Comparison of ENCODE assay signal across 31 cellular contexts in the genomic region with DNA sequence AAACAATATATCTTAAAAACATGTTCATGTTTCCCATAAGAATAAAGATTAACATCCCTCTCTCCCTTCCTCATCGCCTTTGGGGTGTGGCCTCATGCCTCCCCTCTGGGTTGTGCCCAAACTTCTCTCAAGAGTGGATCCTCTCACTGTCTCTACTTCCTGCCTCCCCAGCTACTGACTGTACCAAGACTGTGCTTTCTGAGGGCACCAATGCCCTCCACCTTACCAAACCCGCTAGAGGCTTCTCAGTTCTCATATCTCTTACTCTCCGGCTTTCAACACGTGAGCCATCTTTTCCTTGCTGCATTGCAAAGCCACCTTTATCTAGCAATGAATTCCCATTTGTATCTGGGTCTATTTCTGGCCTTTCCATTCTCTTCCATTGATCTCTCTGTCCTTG. TPM values are rescaled to one million over a fixed set of nuclear protein-coding genes. Genes with fewer than 3 reads are reported as not detected.
"Had no signal": no experiment of that assay in that cellular context is flagged by ENCODE, and none has a peak within 500 bp of the region (broad histone marks: within the 10 kb centered on the region; RNA-seq: fewer than 3 reads in every experiment).

No MANE protein-coding gene starts in this region.

- H3K27ac ChIP-seq: ascending aorta, breast epithelium, cardiac muscle cell, colonic mucosa, foreskin keratinocyte, gastrocnemius medialis, heart left ventricle had no signal

- DNase-seq: activated CD4-positive, alpha-beta T cell treated with anti-CD3 and anti-CD28 coated beads for 36 hours; activated CD4-positive, alpha-beta T cell treated with anti-CD3 and anti-CD28 coated beads, Interleukin-2, amount 10 ng/mL, durations not matched to agents 24 days and 14 days; activated CD4-positive, CD25-positive, alpha-beta regulatory T cell; activated CD4-positive, CD25-positive, alpha-beta regulatory T cell treated with anti-CD3 and anti-CD28 coated beads, Interleukin-2, amount 50 U/mL, for 72 hours; activated CD8-positive, alpha-beta memory T cell treated with anti-CD3 and anti-CD28 coated beads for 24 hours; activated CD8-positive, alpha-beta T cell treated with anti-CD3 and anti-CD28 coated beads for 36 hours; activated effector memory CD4-positive, alpha-beta T cell treated with Interleukin-2 at 50 U/mL for 16 hours; activated gamma-delta T cell treated with Interleukin-2 at 50 U/mL for 16 hours; activated naive CD4-positive, alpha-beta T cell treated with Interleukin-2 at 50 U/mL for 16 hours; activated naive CD8-positive, alpha-beta T cell treated with anti-CD3 and anti-CD28 coated beads, Interleukin-2, amount 10 ng/mL, durations not matched to agents 7 days and 5 days; activated T-cell treated with anti-CD3 and anti-CD28 coated beads, Interleukin-2, amount 50 U/mL, for 4 hours; central memory CD4-positive, alpha-beta T cell; cerebellar nuclear complex; colonic mucosa; effector memory CD4-positive, alpha-beta T cell; endodermal cell; foreskin keratinocyte; gastrocnemius medialis; glutamatergic neuron; heart left ventricle; T-helper 1 cell; T-helper 17 cell; T1000 had no signal

- H3K4me1 ChIP-seq: ascending aorta, breast epithelium, colonic mucosa, gastrocnemius medialis had no signal

- H3K4me1 Mint-ChIP-seq: activated CD4-positive, alpha-beta T cell treated with anti-CD3 and anti-CD28 coated beads for 36 hours; activated CD4-positive, alpha-beta T cell treated with anti-CD3 and anti-CD28 coated beads, Interleukin-2, amount 10 ng/mL, durations not matched to agents 24 days and 14 days; activated naive CD4-positive, alpha-beta T cell treated with anti-CD3 and anti-CD28 coated beads, Interleukin-2, amount 50 U/mL, for 24 hours; activated naive CD8-positive, alpha-beta T cell treated with anti-CD3 and anti-CD28 coated beads, Interleukin-2, amount 10 ng/mL, durations not matched to agents 7 days and 5 days; activated T-helper 17 cell treated with anti-CD3 and anti-CD28 coated beads, Interleukin-2, amount 50 U/mL, for 72 hours; endodermal cell; T-helper 17 cell had no signal

- H3K9me3 Mint-ChIP-seq: activated CD4-positive, alpha-beta T cell treated with anti-CD3 and anti-CD28 coated beads, Interleukin-2, amount 10 ng/mL, durations not matched to agents 24 days and 14 days; activated CD8-positive, alpha-beta T cell treated with anti-CD3 and anti-CD28 coated beads for 36 hours; activated naive CD4-positive, alpha-beta T cell treated with anti-CD3 and anti-CD28 coated beads, Interleukin-2, amount 50 U/mL, for 24 hours; activated naive CD8-positive, alpha-beta T cell treated with anti-CD3 and anti-CD28 coated beads, Interleukin-2, amount 10 ng/mL, durations not matched to agents 7 days and 5 days; activated T-cell treated with anti-CD3 and anti-CD28 coated beads, Interleukin-2, amount 50 U/mL, for 4 hours; activated T-helper 17 cell treated with anti-CD3 and anti-CD28 coated beads, Interleukin-2, amount 50 U/mL, for 72 hours; endodermal cell; T-helper 2 cell treated with Interferon-gamma antibody and Interleukin-4, amounts not matched to agents 5 μg/mL and 100 μg/mL, for 36 hours had no signal

- H3K4me3 Mint-ChIP-seq: activated CD4-positive, alpha-beta T cell treated with anti-CD3 and anti-CD28 coated beads for 36 hours; activated CD4-positive, alpha-beta T cell treated with anti-CD3 and anti-CD28 coated beads, Interleukin-2, amount 10 ng/mL, durations not matched to agents 24 days and 14 days; activated CD8-positive, alpha-beta T cell treated with anti-CD3 and anti-CD28 coated beads for 36 hours; activated naive CD4-positive, alpha-beta T cell treated with anti-CD3 and anti-CD28 coated beads, Interleukin-2, amount 50 U/mL, for 24 hours; activated naive CD8-positive, alpha-beta T cell treated with anti-CD3 and anti-CD28 coated beads, Interleukin-2, amount 10 ng/mL, durations not matched to agents 7 days and 5 days; activated T-cell treated with anti-CD3 and anti-CD28 coated beads, Interleukin-2, amount 50 U/mL, for 4 hours; activated T-helper 17 cell treated with anti-CD3 and anti-CD28 coated beads, Interleukin-2, amount 50 U/mL, for 72 hours; brain; endodermal cell; T-helper 17 cell; T-helper 2 cell treated with Interferon-gamma antibody and Interleukin-4, amounts not matched to agents 5 μg/mL and 100 μg/mL, for 36 hours had no signal

- H3K36me3 ChIP-seq: ascending aorta, breast epithelium, cardiac muscle cell, colonic mucosa, gastrocnemius medialis, heart left ventricle had no signal

- H3K27ac Mint-ChIP-seq: activated CD4-positive, alpha-beta T cell treated with anti-CD3 and anti-CD28 coated beads for 36 hours; activated CD4-positive, alpha-beta T cell treated with anti-CD3 and anti-CD28 coated beads, Interleukin-2, amount 10 ng/mL, durations not matched to agents 24 days and 14 days; activated CD8-positive, alpha-beta T cell treated with anti-CD3 and anti-CD28 coated beads for 36 hours; activated naive CD4-positive, alpha-beta T cell treated with anti-CD3 and anti-CD28 coated beads, Interleukin-2, amount 50 U/mL, for 24 hours; activated naive CD8-positive, alpha-beta T cell treated with anti-CD3 and anti-CD28 coated beads, Interleukin-2, amount 10 ng/mL, durations not matched to agents 7 days and 5 days; activated T-helper 17 cell treated with anti-CD3 and anti-CD28 coated beads, Interleukin-2, amount 50 U/mL, for 72 hours; brain; endodermal cell; T-helper 17 cell; T-helper 2 cell treated with Interferon-gamma antibody and Interleukin-4, amounts not matched to agents 5 μg/mL and 100 μg/mL, for 36 hours had no signal

- H3K36me3 Mint-ChIP-seq: activated naive CD4-positive, alpha-beta T cell treated with anti-CD3 and anti-CD28 coated beads, Interleukin-2, amount 50 U/mL, for 24 hours; activated naive CD8-positive, alpha-beta T cell treated with anti-CD3 and anti-CD28 coated beads, Interleukin-2, amount 10 ng/mL, durations not matched to agents 7 days and 5 days; brain had no signal

- H3K4me3 ChIP-seq: ascending aorta, breast epithelium, cardiac muscle cell, colonic mucosa, gastrocnemius medialis, heart left ventricle had no signal

- H3K27me3 ChIP-seq: ascending aorta, breast epithelium, colonic mucosa, foreskin keratinocyte, gastrocnemius medialis, heart left ventricle had no signal

- ATAC-seq: activated CD4-positive, alpha-beta T cell treated with anti-CD3 and anti-CD28 coated beads for 36 hours; activated CD8-positive, alpha-beta T cell treated with anti-CD3 and anti-CD28 coated beads for 36 hours; activated T-cell treated with anti-CD3 and anti-CD28 coated beads, Interleukin-2, amount 50 U/mL, for 4 hours; activated T-helper 17 cell treated with anti-CD3 and anti-CD28 coated beads, Interleukin-2, amount 50 U/mL, for 72 hours; esophagus mucosa; foreskin keratinocyte; gastrocnemius medialis; heart left ventricle; T-helper 17 cell had no signal

- H3K9me3 ChIP-seq: ascending aorta, breast epithelium, colonic mucosa, gastrocnemius medialis had no signal

RNA-seq across cellular contexts. Expression of a gene that starts 34.4 kb away (rescaled TPM):
- total RNA-seq: activated CD4-positive, alpha-beta T cell treated with anti-CD3 and anti-CD28 coated beads for 36 hours; activated CD4-positive, alpha-beta T cell treated with anti-CD3 and anti-CD28 coated beads, Interleukin-2, amount 10 ng/mL, durations not matched to agents 24 days and 14 days; activated CD8-positive, alpha-beta T cell treated with anti-CD3 and anti-CD28 coated beads for 36 hours; activated naive CD8-positive, alpha-beta T cell treated with anti-CD3 and anti-CD28 coated beads, Interleukin-2, amount 10 ng/mL, durations not matched to agents 7 days and 5 days; activated T-cell treated with anti-CD3 and anti-CD28 coated beads, Interleukin-2, amount 50 U/mL, for 4 hours; activated T-helper 17 cell treated with anti-CD3 and anti-CD28 coated beads, Interleukin-2, amount 50 U/mL, for 72 hours; ascending aorta; endodermal cell; esophagus mucosa; foreskin keratinocyte; gastrocnemius medialis; T-helper 17 cell had no signal
- polyA plus RNA-seq: cardiac muscle cell, foreskin keratinocyte, heart left ventricle had no signal
